In the genomic region with DNA sequence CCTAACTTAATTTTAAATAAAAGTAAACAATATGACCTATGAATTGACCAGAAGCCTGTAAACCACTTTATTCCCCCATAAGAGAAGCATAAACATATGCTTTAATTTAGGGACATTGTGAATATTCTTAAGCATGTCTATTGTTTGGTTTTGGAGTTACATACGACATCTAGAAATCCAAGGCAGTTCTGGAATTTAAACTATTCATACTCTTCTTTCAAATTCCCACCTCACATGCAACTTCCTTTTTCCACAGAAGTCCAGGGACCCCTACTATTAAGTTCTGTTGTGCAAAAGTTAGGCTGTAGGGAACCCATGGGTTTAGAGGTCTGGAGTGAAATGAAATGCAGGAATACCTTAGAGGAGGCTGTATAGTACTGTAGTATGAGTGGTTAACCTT, we compare ENCODE assay signal across 12 cellular contexts. TPM values are rescaled to one million over a fixed set of nuclear protein-coding genes. Genes with fewer than 3 reads are reported as not detected.
DNase-seq lines count a peak whose midpoint lies in the region; ATAC-seq, FAIRE-seq and TF ChIP-seq lines count a peak whose summit lies in the region.
"Had no signal": no experiment of that assay in that cellular context is flagged by ENCODE, and none has a peak within 500 bp of the region (broad histone marks: within the 10 kb centered on the region; RNA-seq: fewer than 3 reads in every experiment).

No MANE protein-coding gene starts in this region.

- H3K9me3 ChIP-seq in HepG2 (ENCODE audit: low read length) = peaks cover 9% of the 10 kb centered on the region; the same call in 1 of the 2 replicates
- H3K9me3 ChIP-seq in right lobe of liver = no peaks in the 10 kb centered on the region
- H3K9me3 ChIP-seq in ascending aorta = peaks cover 6 to 11% of the 10 kb centered on the region in 2 donors
- H3K9me3 ChIP-seq: BE2C had no signal

- FAIRE-seq in HepG2 (lab: Jason Lieb, UNC) = no peak
- FAIRE-seq: endometrium had no signal

- peak; percentile 23 for DNase-seq in HepG2 (ENCODE audit: low spot score)
- DNase-seq in right lobe of liver = no peak
- no peak for DNase-seq in ascending aorta (ENCODE audit: low spot score in 2 of 2)
- DNase-seq in iris pigment epithelial cell (ENCODE audit: low read depth) = peak; percentile 28
- DNase-seq in stimulated activated CD4-positive, alpha-beta T cell treated with anti-CD3 and anti-CD28 coated beads, Interleukin-12 subunit alpha, Interleukin-12 subunit beta, amount 100 ng/mL, for 4 hours = no peak
- no peak for DNase-seq in dorsolateral prefrontal cortex
- DNase-seq: BE2C; stimulated activated CD4-positive, alpha-beta T cell treated with anti-CD3 and anti-CD28 coated beads, Interleukin-1b, Interleukin-23, amount 100 ng/mL, for 48 hours; upper lobe of left lung had no signal

- peaks cover 65% of the 10 kb centered on the region for H3K79me2 ChIP-seq in HepG2 (ENCODE audit: insufficient read depth, low read length)

- WGBS in HepG2 (ENCODE audit: low lambda C conversion rate) = 26% methylated on average over 1 of the region's 1 CpG
- WGBS in right lobe of liver (ENCODE audit: insufficient coverage, low coverage, low lambda C conversion rate, missing lambda C conversion rate) = 42% methylated on average over 1 of the region's 1 CpG

- TF ChIP-seq EP300 in HepG2 (IDR thresholded peaks at IDR 0.05; ENCODE audit: low read depth in 2 of 2, low read length in 2 of 2) = no peak
- TF ChIP-seq EP300 in HepG2 (CRISPR knock-in tag; IDR thresholded peaks at IDR 0.05; ENCODE audit: borderline replicate concordance) = no peak

- H2AFZ ChIP-seq in HepG2 (ENCODE audit: low read length) = no peak overlapping the region

- no peaks in the 10 kb centered on the region; a peak in 1 of 5 replicates for H3K27me3 ChIP-seq in HepG2 (ENCODE audit: control insufficient read depth in 1 of 2, insufficient read depth in 2 of 2, low read length in 2 of 2)
- H3K27me3 ChIP-seq in right lobe of liver = no peaks in the 10 kb centered on the region
- H3K27me3 ChIP-seq in ascending aorta = no peaks in the 10 kb centered on the region
- no peaks in the 10 kb centered on the region for H3K27me3 ChIP-seq in dorsolateral prefrontal cortex
- H3K27me3 ChIP-seq: BE2C, upper lobe of left lung had no signal

- H3K4me3 ChIP-seq in HepG2 (replicated peaks in 1 of 3; ENCODE audit: insufficient read depth in 1 of 3, low read depth in 2 of 3, low read length in 3 of 3) (peak overlapping the region; percentile 24 to 97 (median 89); a peak in 4 of 6 replicates), right lobe of liver (no peak overlapping the region), ascending aorta (peak overlapping the region; percentile 93 to 98), dorsolateral prefrontal cortex (peak overlapping the region in 27 of 59 donors; percentile 75 to 100 (median 96))

- peak overlapping the region; percentile 41 for H3K27ac ChIP-seq in HepG2 (ENCODE audit: extremely low read length, insufficient read depth, low read length)
- H3K27ac ChIP-seq in right lobe of liver = no peak overlapping the region
- H3K27ac ChIP-seq in ascending aorta = no peak overlapping the region
- H3K27ac ChIP-seq in dorsolateral prefrontal cortex = no peak overlapping the region

- no peaks in the 10 kb centered on the region for H3K36me3 ChIP-seq in HepG2 (replicated peaks in 1 of 2; ENCODE audit: control insufficient read depth in 1 of 2, insufficient read depth in 2 of 2, low read length in 2 of 2)
- H3K36me3 ChIP-seq in right lobe of liver = no peaks in the 10 kb centered on the region
- no peaks in the 10 kb centered on the region for H3K36me3 ChIP-seq in ascending aorta
- H3K36me3 ChIP-seq: BE2C, upper lobe of left lung had no signal

- ATAC-seq in HepG2 (no peak), right lobe of liver (no peak), GM18858 (IDR thresholded peaks at IDR 0.05; ENCODE audit: unreplicated experiment) (no peak), HG02884 (IDR thresholded peaks at IDR 0.05; ENCODE audit: unreplicated experiment) (no peak)

- H4K20me1 ChIP-seq in HepG2 (ENCODE audit: insufficient read depth, low read length) = no peaks in the 10 kb centered on the region; the same call in 1 of the 2 replicates

- TF ChIP-seq POLR2A in HepG2 (IDR thresholded peaks at IDR 0.05; ENCODE audit: insufficient read depth in 1 of 2, low read depth in 2 of 2, low read length in 2 of 2) (no peak), right lobe of liver (IDR thresholded peaks at IDR 0.05) (no peak)

- POLR2A ChIA-PET in HepG2 (lab: Yijun Ruan, JAX) = no interaction called here

- intact Hi-C loops in HepG2 (cut with micrococcal nuclease; ENCODE audit: unreplicated experiment) = no loop called here
- intact Hi-C loops in right lobe of liver (cut with DNase I) = no loop called here
- intact Hi-C loops in ascending aorta (cut with DNase I) = loop anchor here (5.0 to 10.0 kb wide), 2 partner anchors 114 to 201 kb away; a partner anchor contains a TSS
- intact Hi-C loops in dorsolateral prefrontal cortex (cut with DNase I) = loop anchor here in 1 of 2 donors (5.0 kb wide), 1 partner anchor 156 kb away; no protein-coding TSS in a partner anchor

- no TSS peak for BruUV-seq in HepG2 (replicated peaks; lab: Mats Ljungman, UMichigan)

- H3K4me2 ChIP-seq in HepG2 (ENCODE audit: low read depth, low read length) = peak overlapping the region; percentile 83

- TF ChIP-seq CTCF in HepG2 (CRISPR knock-in tag; IDR thresholded peaks at IDR 0.05) (no peak), right lobe of liver (IDR thresholded peaks at IDR 0.05) (no peak), ascending aorta (IDR thresholded peaks at IDR 0.05) (no peak), dorsolateral prefrontal cortex (IDR thresholded peaks at IDR 0.05 in 54 of 56, conservative IDR thresholded peaks at IDR 0.05 in 2 of 56; ENCODE audit: low read depth in 1 of 56, partially characterized antibody in 56 of 56) (no peak)

- TF ChIP-seq RAD21 in HepG2 (CRISPR knock-in tag; IDR thresholded peaks at IDR 0.05) = no peak

- H3K9ac ChIP-seq in HepG2 (ENCODE audit: insufficient read depth, low read depth, low read length) = peak overlapping the region; percentile 10

- in situ Hi-C loops in HepG2 (cut with HindIII; ENCODE audit: extremely low pct_ligation_motif_present, low pct_unique_long_range_greater_than_20kb) = no loop called here

- H3K4me1 ChIP-seq in HepG2 (ENCODE audit: insufficient read depth, low read length) = peaks cover 47% of the 10 kb centered on the region
- peaks cover 0 to 26% (median 0%) of the 10 kb centered on the region in 4 donors for H3K4me1 ChIP-seq in right lobe of liver
- H3K4me1 ChIP-seq in ascending aorta = peaks cover 5 to 28% of the 10 kb centered on the region in 2 donors

- CTCF ChIA-PET in HepG2 (lab: Yijun Ruan, JAX; ENCODE audit: low intra/inter-chr PET ratio, low total read pairs) = no interaction called here

TF ChIP-seq in HepG2, 621 proteins besides CTCF, POLR2A, EP300 and RAD21:
- no peak for TF ChIP-seq BRD4 (CRISPR knock-in tag; IDR thresholded peaks at IDR 0.05)
- TF ChIP-seq TEAD3 (CRISPR knock-in tag; optimal IDR thresholded peaks at IDR 0.05; ENCODE audit: borderline replicate concordance) = peak; percentile 17
- no peak for TF ChIP-seq ZNF761 (CRISPR knock-in tag; conservative IDR thresholded peaks at IDR 0.05)
- no peak for TF ChIP-seq ZNF572 (CRISPR knock-in tag; IDR thresholded peaks at IDR 0.05)
- TF ChIP-seq SAP130 (CRISPR knock-in tag; IDR thresholded peaks at IDR 0.05; ENCODE audit: low read depth) = peak; percentile 10; the same call in 1 of the 2 replicates
TF ChIP-seq in HepG2: peak in this region for 2.

RNA-seq across cellular contexts. Expression of a gene that starts 2.1 kb away (rescaled TPM):
- total RNA-seq in HepG2 (2016; rRNA removed; fragmentation: Illumina TruSeq; extraction: Trizol) = 19.0 and 21.2 TPM in 2 replicates
- total RNA-seq in HepG2 (2016; cell fraction: cytosol; rRNA removed; fragmentation: Illumina TruSeq; extraction: Trizol; ENCODE audit: low read depth) = 3.0 and 3.1 TPM in 2 replicates
- 18.6 and 20.2 TPM in 2 replicates for total RNA-seq in HepG2 (2016; cell fraction: insoluble cytoplasmic fraction; rRNA removed; fragmentation: Illumina TruSeq; extraction: Trizol)
- 8.5 and 8.9 TPM in 2 replicates for total RNA-seq in HepG2 (2016; cell fraction: membrane; rRNA removed; fragmentation: Illumina TruSeq; extraction: Trizol)
- 34.3 and 34.6 TPM in 2 replicates for total RNA-seq in HepG2 (2016; cell fraction: nucleus; rRNA removed; fragmentation: Illumina TruSeq; extraction: Trizol)
- polyA plus RNA-seq in HepG2 (2011; rRNA removed) = 15.9 and 18.2 TPM in 2 replicates
- 10.9 and 13.1 TPM in 2 replicates for polyA plus RNA-seq in HepG2 (2011; cell fraction: cytosol; rRNA removed)
- polyA plus RNA-seq in HepG2 (2011; cell fraction: nucleus; rRNA removed) = 29.5 and 30.5 TPM in 2 replicates
- polyA plus RNA-seq in HepG2 (2012) = 9.3 and 10.5 TPM in 2 replicates
- polyA plus RNA-seq in HepG2 (2016; cell fraction: cytosol; fragmentation: Illumina TruSeq; extraction: Trizol; ENCODE audit: low read depth) = 0.60 and 0.62 TPM in 2 replicates
- polyA plus RNA-seq in HepG2 (2016; cell fraction: insoluble cytoplasmic fraction; fragmentation: Illumina TruSeq; extraction: Trizol; ENCODE audit: low read depth) = 13.1 and 13.7 TPM in 2 replicates
- 1.8 and 1.9 TPM in 2 replicates for polyA plus RNA-seq in HepG2 (2016; cell fraction: membrane; fragmentation: Illumina TruSeq; extraction: Trizol; ENCODE audit: low read depth)
- polyA plus RNA-seq in HepG2 (2016; cell fraction: nucleus; fragmentation: Illumina TruSeq; extraction: Trizol; ENCODE audit: insufficient read depth, low read depth) = 22.7 and 24.7 TPM in 2 replicates
- polyA minus RNA-seq in HepG2 (2011; rRNA and poly(A)+ RNA removed; ENCODE audit: low replicate concordance) = 40.6 and 43.6 TPM in 2 replicates
- 21.5 and 21.7 TPM in 2 replicates for polyA minus RNA-seq in HepG2 (2011; cell fraction: cytosol; rRNA and poly(A)+ RNA removed)
- polyA minus RNA-seq in HepG2 (2011; cell fraction: nucleus; rRNA and poly(A)+ RNA removed) = 84.3 and 94.9 TPM in 2 replicates
- 10 to 100 TPM in 5 of 6 experiments, 1 to 10 TPM in 1; 9.7 to 18.4 (median 10.5) TPM for total RNA-seq in right lobe of liver
- 46.7 TPM for total RNA-seq in ascending aorta
- 10 to 100 TPM; 14.5 to 24.0 (median 19.2) TPM for total RNA-seq in dorsolateral prefrontal cortex

Comparison
In these comparisons a context has a peak if more than half of its experiments do, and no peak if none do; other contexts are left out.
1. DNase-seq: peak in HepG2 (single experiment) and iris pigment epithelial cell (single experiment); none in right lobe of liver (0 of 3), ascending aorta (0 of 2), stimulated activated CD4-positive, alpha-beta T cell treated with anti-CD3 and anti-CD28 coated beads, Interleukin-12 subunit alpha, Interleukin-12 subunit beta, amount 100 ng/mL, for 4 hours (single experiment) and dorsolateral prefrontal cortex (0 of 10).
2. H3K4me3 ChIP-seq: peak in HepG2 (3 of 3) and ascending aorta (2 of 2); none in right lobe of liver (0 of 3).